9 cellular contexts compared by ENCODE assay signal in genomic region chrX:119015407-119016242, GRCh38. TPM values are rescaled to one million over a fixed set of nuclear protein-coding genes. Genes with fewer than 3 reads are reported as not detected.
DNase-seq lines count a peak whose midpoint lies in the region; ATAC-seq and TF ChIP-seq lines count a peak whose summit lies in the region.
"Had no signal": no experiment of that assay in that cellular context is flagged by ENCODE, and none has a peak within 500 bp of the region (broad histone marks: within the 10 kb centered on the region; RNA-seq: fewer than 3 reads in every experiment).

No MANE protein-coding gene starts in this region.

- H3K4me3 Mint-ChIP-seq in immature natural killer cell, result no peak overlapping the region

- H3K36me3 Mint-ChIP-seq in immature natural killer cell, result peaks cover 0 to 13% (median 7%) of the 10 kb centered on the region in 3 donors

- H3K9me3 Mint-ChIP-seq in immature natural killer cell, result no peaks in the 10 kb centered on the region

- TF ChIP-seq CTCF in AG04450 (IDR thresholded peaks at IDR 0.05; ENCODE audit: low read depth, low read length), result no peak

- H3K9me3 ChIP-seq in AG04450 (ENCODE audit: control insufficient read depth, insufficient read depth, low read length), result no peaks in the 10 kb centered on the region

- POLR2A ChIA-PET in AG04450 (lab: Yijun Ruan, JAX), result no interaction called here

- no peak overlapping the region for H3K4me3 ChIP-seq in AG04450 (ENCODE audit: low read depth, low read length)

- no peaks in the 10 kb centered on the region for H3K4me1 Mint-ChIP-seq in immature natural killer cell

- no peak overlapping the region for H3K27ac ChIP-seq in AG04450 (ENCODE audit: low read depth, low read length)

- DNase-seq in AG04450 (ENCODE audit: low read depth, low spot score), result peak; percentile 41
- DNase-seq in RPMI8226, result peak; percentile 72
- peak; percentile 40 for DNase-seq in fibroblast of peridontal ligament (ENCODE audit: extremely low read depth)
- DNase-seq in stimulated activated CD4-positive, alpha-beta T cell treated with anti-CD3 and anti-CD28 coated beads, Interleukin-15, amount 100 ng/mL, for 48 hours (ENCODE audit: low read depth in 2 of 2), result peak; percentile 33 to 45
- DNase-seq in iPS-NIHi11 (ENCODE audit: low spot score), result no peak
- DNase-seq in immature natural killer cell, result no peak

- no peaks in the 10 kb centered on the region for H3K27me3 ChIP-seq in AG04450 (ENCODE audit: control insufficient read depth, insufficient read depth, low read length)

- CTCF ChIA-PET in AG04450 (lab: Charles Lee), result interaction anchor here (0.6 to 2.8 kb wide), 6 partner anchors 8 to 661 kb away, joined by 3 to 16 read pairs (median 4); no protein-coding TSS in a partner anchor

- peak overlapping the region in 1 of 6 donors; percentile 35 for H3K27ac Mint-ChIP-seq in immature natural killer cell

- no peaks in the 10 kb centered on the region for H3K27me3 Mint-ChIP-seq in immature natural killer cell (ENCODE audit: low read depth in 3 of 3)

- ATAC-seq in GM18870 (IDR thresholded peaks at IDR 0.05; ENCODE audit: unreplicated experiment), result peak; percentile 99
- ATAC-seq in HG03066 (IDR thresholded peaks at IDR 0.05; ENCODE audit: low read depth, unreplicated experiment), result peak; percentile 97

RNA-seq across cellular contexts. Expression of gene LONRF3, which starts 41.2 kb away (rescaled TPM):
- polyA plus RNA-seq in AG04450 (2011; rRNA removed), result not detected in 2 replicates
- not detected in 2 replicates for polyA minus RNA-seq in AG04450 (2011; rRNA and poly(A)+ RNA removed)
- 1 to 10 TPM; 1.8 to 3.0 (median 2.3) TPM for polyA plus RNA-seq in immature natural killer cell

RNA-seq across cellular contexts. Expression of gene CT47C1, which starts 57.2 kb away (rescaled TPM):
- polyA plus RNA-seq in AG04450 (2011; rRNA removed) (not detected in 2 replicates), immature natural killer cell (not detected)
- polyA minus RNA-seq in AG04450 (2011; rRNA and poly(A)+ RNA removed), result not detected in 2 replicates
- polyA plus RNA-seq: esophagus had no signal

Comparison
In these comparisons a context has a peak if more than half of its experiments do, and no peak if none do; other contexts are left out.
1. DNase-seq: peak in AG04450 (single experiment), RPMI8226 (single experiment), fibroblast of peridontal ligament (single experiment) and stimulated activated CD4-positive, alpha-beta T cell treated with anti-CD3 and anti-CD28 coated beads, Interleukin-15, amount 100 ng/mL, for 48 hours (2 of 2); none in iPS-NIHi11 (single experiment) and immature natural killer cell (0 of 3).